ENCODE assay signal across 1 cellular context in the genomic region with DNA sequence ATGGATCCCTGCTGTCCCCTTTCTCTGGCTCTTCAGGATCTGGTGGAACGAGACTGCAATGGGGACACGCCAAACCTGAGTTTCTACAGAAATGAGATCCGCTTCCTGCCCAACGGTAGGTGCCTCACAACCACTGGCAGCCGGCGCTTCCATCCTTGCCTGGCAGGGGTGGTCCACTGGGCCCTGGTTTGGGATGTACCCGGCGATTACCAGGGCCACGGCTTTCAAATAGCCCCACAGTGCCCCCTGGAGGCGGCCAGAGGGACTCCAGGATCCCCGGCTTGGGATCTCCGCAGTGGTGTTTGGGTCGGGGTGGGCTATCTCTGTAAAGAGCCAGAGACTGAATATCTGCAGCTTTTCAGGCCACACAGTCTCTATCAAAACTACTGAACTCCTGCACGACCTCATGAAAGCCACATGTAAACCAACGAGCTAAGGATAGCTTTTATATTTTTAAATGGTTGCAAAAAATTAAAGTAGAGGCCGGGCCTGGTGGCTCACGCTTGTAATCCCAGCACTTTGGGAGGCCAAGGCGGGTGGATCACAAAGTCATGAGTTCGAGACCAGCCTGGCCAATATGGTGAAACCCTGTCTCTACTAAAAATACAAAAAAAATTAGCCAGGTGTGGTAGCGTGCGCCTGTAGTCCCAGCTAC.
TF ChIP-seq lines count a peak whose summit lies in the region.

No MANE protein-coding gene starts in this region.

TF ChIP-seq in K562, 482 proteins besides CTCF, POLR2A, EP300 and RAD21 (continued from another document):
- TF ChIP-seq, protein P1, sequence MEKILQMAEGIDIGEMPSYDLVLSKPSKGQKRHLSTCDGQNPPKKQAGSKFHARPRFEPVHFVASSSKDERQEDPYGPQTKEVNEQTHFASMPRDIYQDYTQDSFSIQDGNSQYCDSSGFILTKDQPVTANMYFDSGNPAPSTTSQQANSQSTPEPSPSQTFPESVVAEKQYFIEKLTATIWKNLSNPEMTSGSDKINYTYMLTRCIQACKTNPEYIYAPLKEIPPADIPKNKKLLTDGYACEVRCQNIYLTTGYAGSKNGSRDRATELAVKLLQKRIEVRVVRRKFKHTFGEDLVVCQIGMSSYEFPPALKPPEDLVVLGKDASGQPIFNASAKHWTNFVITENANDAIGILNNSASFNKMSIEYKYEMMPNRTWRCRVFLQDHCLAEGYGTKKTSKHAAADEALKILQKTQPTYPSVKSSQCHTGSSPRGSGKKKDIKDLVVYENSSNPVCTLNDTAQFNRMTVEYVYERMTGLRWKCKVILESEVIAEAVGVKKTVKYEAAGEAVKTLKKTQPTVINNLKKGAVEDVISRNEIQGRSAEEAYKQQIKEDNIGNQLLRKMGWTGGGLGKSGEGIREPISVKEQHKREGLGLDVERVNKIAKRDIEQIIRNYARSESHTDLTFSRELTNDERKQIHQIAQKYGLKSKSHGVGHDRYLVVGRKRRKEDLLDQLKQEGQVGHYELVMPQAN (IDR thresholded peaks at IDR 0.05; ENCODE audit: borderline replicate concordance), result no peak
- TF ChIP-seq, protein P2, sequence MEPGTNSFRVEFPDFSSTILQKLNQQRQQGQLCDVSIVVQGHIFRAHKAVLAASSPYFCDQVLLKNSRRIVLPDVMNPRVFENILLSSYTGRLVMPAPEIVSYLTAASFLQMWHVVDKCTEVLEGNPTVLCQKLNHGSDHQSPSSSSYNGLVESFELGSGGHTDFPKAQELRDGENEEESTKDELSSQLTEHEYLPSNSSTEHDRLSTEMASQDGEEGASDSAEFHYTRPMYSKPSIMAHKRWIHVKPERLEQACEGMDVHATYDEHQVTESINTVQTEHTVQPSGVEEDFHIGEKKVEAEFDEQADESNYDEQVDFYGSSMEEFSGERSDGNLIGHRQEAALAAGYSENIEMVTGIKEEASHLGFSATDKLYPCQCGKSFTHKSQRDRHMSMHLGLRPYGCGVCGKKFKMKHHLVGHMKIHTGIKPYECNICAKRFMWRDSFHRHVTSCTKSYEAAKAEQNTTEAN (CRISPR knock-in tag; IDR thresholded peaks at IDR 0.05), result no peak
- no peak for TF ChIP-seq FOXM1 (IDR thresholded peaks at IDR 0.05; ENCODE audit: low read depth)
- TF ChIP-seq FOXM1 (CRISPR knock-in tag; IDR thresholded peaks at IDR 0.05; ENCODE audit: low read depth), result no peak
- no peak for TF ChIP-seq FOXP1 (CRISPR knock-in tag; IDR thresholded peaks at IDR 0.05)
- no peak for TF ChIP-seq MECOM (CRISPR knock-in tag; IDR thresholded peaks at IDR 0.05)
- TF ChIP-seq ZNF197 (CRISPR knock-in tag; IDR thresholded peaks at IDR 0.05; ENCODE audit: low read depth), result no peak
- TF ChIP-seq HNRNPUL1 (IDR thresholded peaks at IDR 0.05; ENCODE audit: low read length), result no peak
- TF ChIP-seq ZBTB1 (CRISPR knock-in tag; IDR thresholded peaks at IDR 0.05; ENCODE audit: borderline replicate concordance, low read depth), result no peak
- TF ChIP-seq FIP1L1 (IDR thresholded peaks at IDR 0.05; ENCODE audit: low read depth, low read length, poor library complexity, severe bottlenecking), result no peak
- no peak for TF ChIP-seq HSF4 (CRISPR knock-in tag; IDR thresholded peaks at IDR 0.05; ENCODE audit: borderline replicate concordance)
- no peak for TF ChIP-seq TEAD4 (IDR thresholded peaks at IDR 0.05; ENCODE audit: low read length)
- TF ChIP-seq TEAD4 (CRISPR knock-in tag; IDR thresholded peaks at IDR 0.05; ENCODE audit: borderline replicate concordance), result no peak
- no peak for TF ChIP-seq NRF1 (conservative IDR thresholded peaks at IDR 0.05 in 1 of 2, IDR thresholded peaks at IDR 0.05 in 1 of 2)
- TF ChIP-seq SP1 (CRISPR knock-in tag; IDR thresholded peaks at IDR 0.05), result no peak
- TF ChIP-seq MCM7 (IDR thresholded peaks at IDR 0.05), result no peak
- no peak for TF ChIP-seq ZNF133 (CRISPR knock-in tag; IDR thresholded peaks at IDR 0.05)
- no peak for TF ChIP-seq HNRNPLL (IDR thresholded peaks at IDR 0.05; ENCODE audit: low read depth, low read length, poor library complexity, severe bottlenecking)
- TF ChIP-seq, protein P3, sequence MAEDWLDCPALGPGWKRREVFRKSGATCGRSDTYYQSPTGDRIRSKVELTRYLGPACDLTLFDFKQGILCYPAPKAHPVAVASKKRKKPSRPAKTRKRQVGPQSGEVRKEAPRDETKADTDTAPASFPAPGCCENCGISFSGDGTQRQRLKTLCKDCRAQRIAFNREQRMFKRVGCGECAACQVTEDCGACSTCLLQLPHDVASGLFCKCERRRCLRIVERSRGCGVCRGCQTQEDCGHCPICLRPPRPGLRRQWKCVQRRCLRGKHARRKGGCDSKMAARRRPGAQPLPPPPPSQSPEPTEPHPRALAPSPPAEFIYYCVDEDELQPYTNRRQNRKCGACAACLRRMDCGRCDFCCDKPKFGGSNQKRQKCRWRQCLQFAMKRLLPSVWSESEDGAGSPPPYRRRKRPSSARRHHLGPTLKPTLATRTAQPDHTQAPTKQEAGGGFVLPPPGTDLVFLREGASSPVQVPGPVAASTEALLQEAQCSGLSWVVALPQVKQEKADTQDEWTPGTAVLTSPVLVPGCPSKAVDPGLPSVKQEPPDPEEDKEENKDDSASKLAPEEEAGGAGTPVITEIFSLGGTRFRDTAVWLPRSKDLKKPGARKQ (CRISPR knock-in tag; IDR thresholded peaks at IDR 0.05), result no peak
- no peak for TF ChIP-seq SMAD1 (IDR thresholded peaks at IDR 0.05; ENCODE audit: low read depth, low read length, partially characterized antibody)
- TF ChIP-seq NR4A1 (CRISPR knock-in tag; IDR thresholded peaks at IDR 0.05), result no peak
- no peak for TF ChIP-seq NR4A1 (tag; IDR thresholded peaks at IDR 0.05)
- no peak for TF ChIP-seq EWSR1 (IDR thresholded peaks at IDR 0.05; ENCODE audit: borderline replicate concordance, low read depth, partially characterized antibody)
- TF ChIP-seq, protein P4, sequence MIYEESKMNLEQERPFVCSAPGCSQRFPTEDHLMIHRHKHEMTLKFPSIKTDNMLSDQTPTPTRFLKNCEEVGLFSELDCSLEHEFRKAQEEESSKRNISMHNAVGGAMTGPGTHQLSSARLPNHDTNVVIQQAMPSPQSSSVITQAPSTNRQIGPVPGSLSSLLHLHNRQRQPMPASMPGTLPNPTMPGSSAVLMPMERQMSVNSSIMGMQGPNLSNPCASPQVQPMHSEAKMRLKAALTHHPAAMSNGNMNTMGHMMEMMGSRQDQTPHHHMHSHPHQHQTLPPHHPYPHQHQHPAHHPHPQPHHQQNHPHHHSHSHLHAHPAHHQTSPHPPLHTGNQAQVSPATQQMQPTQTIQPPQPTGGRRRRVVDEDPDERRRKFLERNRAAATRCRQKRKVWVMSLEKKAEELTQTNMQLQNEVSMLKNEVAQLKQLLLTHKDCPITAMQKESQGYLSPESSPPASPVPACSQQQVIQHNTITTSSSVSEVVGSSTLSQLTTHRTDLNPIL (CRISPR knock-in tag; IDR thresholded peaks at IDR 0.05), result no peak
- TF ChIP-seq, protein P5, sequence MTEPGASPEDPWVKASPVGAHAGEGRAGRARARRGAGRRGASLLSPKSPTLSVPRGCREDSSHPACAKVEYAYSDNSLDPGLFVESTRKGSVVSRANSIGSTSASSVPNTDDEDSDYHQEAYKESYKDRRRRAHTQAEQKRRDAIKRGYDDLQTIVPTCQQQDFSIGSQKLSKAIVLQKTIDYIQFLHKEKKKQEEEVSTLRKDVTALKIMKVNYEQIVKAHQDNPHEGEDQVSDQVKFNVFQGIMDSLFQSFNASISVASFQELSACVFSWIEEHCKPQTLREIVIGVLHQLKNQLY (CRISPR knock-in tag; conservative IDR thresholded peaks at IDR 0.05), result no peak
TF ChIP-seq in K562: peak in this region for 10.
